Comparison of ENCODE assay signal across 21 cellular contexts in the genomic region with DNA sequence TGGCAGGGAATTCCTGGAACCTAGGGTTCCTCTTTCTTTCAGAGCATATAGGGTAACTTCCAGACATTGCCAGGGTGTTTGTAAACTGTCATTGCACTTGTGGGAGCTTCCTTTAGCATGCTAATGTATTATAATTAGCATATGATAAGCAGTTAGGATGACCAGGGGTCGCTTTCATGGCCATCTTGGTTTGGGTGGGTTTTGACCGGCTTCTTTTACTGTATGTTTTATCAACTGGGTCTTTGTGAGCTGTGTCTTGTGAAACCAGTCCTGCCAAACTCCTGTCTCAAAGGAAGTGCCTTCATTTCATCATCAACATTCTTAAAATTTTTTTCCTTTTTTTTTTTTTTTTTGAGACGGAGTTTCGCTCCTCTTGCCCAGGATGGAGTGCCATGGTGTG. TPM values are rescaled to one million over a fixed set of nuclear protein-coding genes. Genes with fewer than 3 reads are reported as not detected.
DNase-seq lines count a peak whose midpoint lies in the region; ATAC-seq and TF ChIP-seq lines count a peak whose summit lies in the region.
"Had no signal": no experiment of that assay in that cellular context is flagged by ENCODE, and none has a peak within 500 bp of the region (broad histone marks: within the 10 kb centered on the region; RNA-seq: fewer than 3 reads in every experiment).

No MANE protein-coding gene starts in this region.

- H3K9me3 Mint-ChIP-seq in HFFc6 (no peaks in the 10 kb centered on the region), WTC11 (no peaks in the 10 kb centered on the region; the same call in 1 of the 2 replicates)
- H3K9me3 Mint-ChIP-seq: activated T-helper 17 cell treated with anti-CD3 and anti-CD28 coated beads, Interleukin-2, amount 50 U/mL, for 72 hours; CD8-positive, alpha-beta T cell; nephron progenitor cell had no signal

- POLR2A ChIA-PET in WTC11 (lab: Charles Lee): interaction anchor here (0.6 kb wide), 1 partner anchor 1526 kb away, joined by 3 read pairs; no protein-coding TSS in a partner anchor

- no peak for DNase-seq in HFFc6
- DNase-seq in WTC11 (ENCODE audit: low spot score): no peak
- DNase-seq in iPS DF 19.7 (ENCODE audit: low read depth, low spot score): peak; percentile 35
- no peak for DNase-seq in SW480 (ENCODE audit: low spot score)
- no peak for DNase-seq in stimulated activated naive CD8-positive, alpha-beta T cell treated with anti-CD3 and anti-CD28 coated beads, Interleukin-15, Interleukin-2, amounts not matched to agents 100 U/mL and 50 U/mL, for 24 hours
- DNase-seq: amniotic stem cell; CD8-positive, alpha-beta T cell; colonic mucosa; DND-41; glutamatergic neuron; GOT3; NCI-H69; nephron progenitor cell; stimulated activated naive CD4-positive, alpha-beta T cell; SW 1271 had no signal

- H3K36me3 ChIP-seq in ACC112 (ENCODE audit: insufficient read depth, low read length): no peaks in the 10 kb centered on the region
- H3K36me3 ChIP-seq: colonic mucosa had no signal

- H3K27me3 Mint-ChIP-seq in HFFc6 (ENCODE audit: insufficient read depth) (no peaks in the 10 kb centered on the region), WTC11 (ENCODE audit: low read depth) (no peaks in the 10 kb centered on the region)
- H3K27me3 Mint-ChIP-seq: activated T-helper 17 cell treated with anti-CD3 and anti-CD28 coated beads, Interleukin-2, amount 50 U/mL, for 72 hours had no signal

- H3K36me3 Mint-ChIP-seq in HFFc6 (ENCODE audit: low read depth) (no peaks in the 10 kb centered on the region), WTC11 (no peaks in the 10 kb centered on the region)
- H3K36me3 Mint-ChIP-seq: CD8-positive, alpha-beta T cell had no signal

- H3K27ac Mint-ChIP-seq in HFFc6: peak overlapping the region; percentile 40; the same call in 1 of the 2 replicates
- no peak overlapping the region for H3K27ac Mint-ChIP-seq in WTC11
- H3K27ac Mint-ChIP-seq: activated T-helper 17 cell treated with anti-CD3 and anti-CD28 coated beads, Interleukin-2, amount 50 U/mL, for 72 hours; CD8-positive, alpha-beta T cell; nephron progenitor cell had no signal

- no peak overlapping the region for H3K4me3 ChIP-seq in ACC112 (ENCODE audit: low read depth, low read length)
- H3K4me3 ChIP-seq: colonic mucosa had no signal

- no peaks in the 10 kb centered on the region for H3K79me2 ChIP-seq in ACC112 (ENCODE audit: control insufficient read depth, insufficient read depth, low read length, unreplicated experiment)

- H3K4me1 ChIP-seq in ACC112 (ENCODE audit: control insufficient read depth, insufficient read depth, low read length, unreplicated experiment): peaks cover 4% of the 10 kb centered on the region
- H3K4me1 ChIP-seq: colonic mucosa had no signal

- peak overlapping the region; percentile 10 for H2AFZ ChIP-seq in ACC112 (ENCODE audit: low read length, unreplicated experiment)

- H3K27me3 ChIP-seq in ACC112 (ENCODE audit: insufficient read depth, low read length): no peaks in the 10 kb centered on the region
- H3K27me3 ChIP-seq: colonic mucosa had no signal

- no peak overlapping the region for H3K27ac ChIP-seq in ACC112 (ENCODE audit: low read depth, low read length)
- H3K27ac ChIP-seq: colonic mucosa, epithelial cell of prostate had no signal

- ATAC-seq in WTC11: peak; percentile 50
- ATAC-seq in HG03460 (IDR thresholded peaks at IDR 0.05; ENCODE audit: unreplicated experiment): no peak
- ATAC-seq in HG02571 (IDR thresholded peaks at IDR 0.05; ENCODE audit: unreplicated experiment): no peak
- no peak for ATAC-seq in stimulated activated naive CD8-positive, alpha-beta T cell treated with anti-CD3 and anti-CD28 coated beads, Interleukin-15, Interleukin-2, amounts not matched to agents 100 U/mL and 50 U/mL, for 24 hours
- ATAC-seq: activated T-helper 17 cell treated with anti-CD3 and anti-CD28 coated beads, Interleukin-2, amount 50 U/mL, for 72 hours; CD8-positive, alpha-beta T cell; Panc1 had no signal

- no peak overlapping the region for H3K4me3 Mint-ChIP-seq in HFFc6
- no peak overlapping the region for H3K4me3 Mint-ChIP-seq in WTC11
- H3K4me3 Mint-ChIP-seq: activated T-helper 17 cell treated with anti-CD3 and anti-CD28 coated beads, Interleukin-2, amount 50 U/mL, for 72 hours; CD8-positive, alpha-beta T cell; nephron progenitor cell had no signal

- CTCF ChIA-PET in WTC11 (lab: Charles Lee): interaction anchor here (0.7 to 1.6 kb wide), 2 partner anchors 154 to 205 kb away, joined by 3 to 10 read pairs; no protein-coding TSS in a partner anchor

- H3K4me1 Mint-ChIP-seq in HFFc6 (ENCODE audit: low read depth) (peaks cover 21% of the 10 kb centered on the region), WTC11 (peaks cover 12% of the 10 kb centered on the region)
- H3K4me1 Mint-ChIP-seq: activated T-helper 17 cell treated with anti-CD3 and anti-CD28 coated beads, Interleukin-2, amount 50 U/mL, for 72 hours had no signal

- TF ChIP-seq CTCF in HFFc6 (IDR thresholded peaks at IDR 0.05): no peak
- no peak for TF ChIP-seq CTCF in WTC11 (IDR thresholded peaks at IDR 0.05)

TF ChIP-seq in WTC11, 78 proteins besides CTCF, POLR2A, EP300 and RAD21:
- TF ChIP-seq PREB (CRISPR knock-in tag; IDR thresholded peaks at IDR 0.05; ENCODE audit: borderline replicate concordance) (no peak), E2F5 (CRISPR knock-in tag; IDR thresholded peaks at IDR 0.05) (no peak), KAT7 (CRISPR knock-in tag; IDR thresholded peaks at IDR 0.05; ENCODE audit: borderline replicate concordance) (no peak), SP1 (CRISPR knock-in tag; conservative IDR thresholded peaks at IDR 0.05) (no peak), OVOL2 (CRISPR knock-in tag; IDR thresholded peaks at IDR 0.05; ENCODE audit: borderline replicate concordance) (no peak), ZBTB21 (CRISPR knock-in tag; IDR thresholded peaks at IDR 0.05; ENCODE audit: borderline replicate concordance) (no peak), ETV6 (CRISPR knock-in tag; IDR thresholded peaks at IDR 0.05) (no peak)

RNA-seq across cellular contexts. Expression of gene MELK, which starts 11.9 kb away (rescaled TPM):
- 10 to 100 TPM; 16.6 to 40.5 (median 35.6) TPM for total RNA-seq in HFFc6 (2021; fragmentation: NEBNext Ultra II Directional; extraction: Animal tissue kit (Norgen Biotek cat#: 25700))
- total RNA-seq in WTC11 (2021): 44.6 to 53.2 TPM (median 45.7 TPM) in 3 replicates
